ENCODE assay signal across 9 cellular contexts in genomic region chr3:12471228-12471627, GRCh38. TPM values are rescaled to one million over a fixed set of nuclear protein-coding genes. Genes with fewer than 3 reads are reported as not detected.
A peak's percentile ranks its signal among the peaks of the same experiment; 100 is the strongest.
DNase-seq lines count a peak whose midpoint lies in the region; ATAC-seq lines count a peak whose summit lies in the region.
"Had no signal": no experiment of that assay in that cellular context is flagged by ENCODE, and none has a peak within 500 bp of the region (broad histone marks: within the 10 kb centered on the region; RNA-seq: fewer than 3 reads in every experiment).

No MANE protein-coding gene starts in this region.

- no peaks in the 10 kb centered on the region for H3K36me3 Mint-ChIP-seq in stimulated activated memory B cell treated with anti-CD40 and anti-IgM and Interleukin-4, amounts not matched to agents 10 μg/mL and 1 μg/mL and 100 μg/mL, for 72 hours
- no peaks in the 10 kb centered on the region for H3K36me3 Mint-ChIP-seq in immature natural killer cell

- H3K27me3 Mint-ChIP-seq in stimulated activated memory B cell treated with anti-CD40 and anti-IgM and Interleukin-4, amounts not matched to agents 10 μg/mL and 1 μg/mL and 100 μg/mL, for 72 hours = peaks cover 11% of the 10 kb centered on the region
- peaks cover 2 to 6% (median 2%) of the 10 kb centered on the region in 3 donors for H3K27me3 Mint-ChIP-seq in immature natural killer cell (ENCODE audit: low read depth in 3 of 3)

- H3K27ac Mint-ChIP-seq in stimulated activated memory B cell treated with anti-CD40 and anti-IgM and Interleukin-4, amounts not matched to agents 10 μg/mL and 1 μg/mL and 100 μg/mL, for 72 hours = peak overlapping the region; percentile 19
- no peak overlapping the region for H3K27ac Mint-ChIP-seq in immature natural killer cell

- peak; percentile 24 for DNase-seq in NCI-H2107 treated with DMSO at 0.1 percent for 48 hours (lab: John Stamatoyannopoulos, UW; ENCODE audit: unreplicated experiment)
- no peak for DNase-seq in NCI-H2107 (lab: John Stamatoyannopoulos, UW)
- peak; percentile 44 for DNase-seq in activated CD4-positive, CD25-positive, alpha-beta regulatory T cell treated with anti-CD3 and anti-CD28 coated beads, Interleukin-2, amount 50 U/mL, for 72 hours
- DNase-seq in immature natural killer cell = no peak
- DNase-seq: NCI-H446 treated with DMSO at 0.1 percent for 48 hours had no signal

- H3K4me1 Mint-ChIP-seq in stimulated activated memory B cell treated with anti-CD40 and anti-IgM and Interleukin-4, amounts not matched to agents 10 μg/mL and 1 μg/mL and 100 μg/mL, for 72 hours = peaks cover 12% of the 10 kb centered on the region
- no peaks in the 10 kb centered on the region for H3K4me1 Mint-ChIP-seq in immature natural killer cell

- H3K9me3 Mint-ChIP-seq in stimulated activated memory B cell treated with anti-CD40 and anti-IgM and Interleukin-4, amounts not matched to agents 10 μg/mL and 1 μg/mL and 100 μg/mL, for 72 hours = no peaks in the 10 kb centered on the region
- H3K9me3 Mint-ChIP-seq in immature natural killer cell = no peaks in the 10 kb centered on the region

- H3K4me3 Mint-ChIP-seq in stimulated activated memory B cell treated with anti-CD40 and anti-IgM and Interleukin-4, amounts not matched to agents 10 μg/mL and 1 μg/mL and 100 μg/mL, for 72 hours = no peak overlapping the region
- no peak overlapping the region for H3K4me3 Mint-ChIP-seq in immature natural killer cell

- peak; percentile 61 for ATAC-seq in esophagus mucosa
- ATAC-seq in stimulated activated memory B cell treated with anti-CD40 and anti-IgM and Interleukin-4, amounts not matched to agents 10 μg/mL and 1 μg/mL and 100 μg/mL, for 72 hours = peak; percentile 83
- no peak for ATAC-seq in GM19452 (IDR thresholded peaks at IDR 0.05; ENCODE audit: unreplicated experiment)
- no peak for ATAC-seq in GM21825 (IDR thresholded peaks at IDR 0.05; ENCODE audit: unreplicated experiment)

RNA-seq across cellular contexts. Expression of gene TSEN2, which starts 13.1 kb away (rescaled TPM):
- 13.4 TPM for total RNA-seq in esophagus mucosa
- polyA plus RNA-seq in immature natural killer cell = 10 to 100 TPM in 1 of 3 donors, 1 to 10 TPM in 2; 3.0 to 13.8 (median 9.0) TPM

Comparison
In these comparisons a context has a peak if more than half of its experiments do, and no peak if none do; other contexts are left out.
1. DNase-seq: peak in NCI-H2107 treated with DMSO at 0.1 percent for 48 hours (single experiment) and activated CD4-positive, CD25-positive, alpha-beta regulatory T cell treated with anti-CD3 and anti-CD28 coated beads, Interleukin-2, amount 50 U/mL, for 72 hours (single experiment); none in NCI-H2107 (single experiment) and immature natural killer cell (0 of 3).
2. ATAC-seq: peak in esophagus mucosa (single experiment) and stimulated activated memory B cell treated with anti-CD40 and anti-IgM and Interleukin-4, amounts not matched to agents 10 μg/mL and 1 μg/mL and 100 μg/mL, for 72 hours (single experiment); none in GM19452 (single experiment) and GM21825 (single experiment).